17 cellular contexts compared by ENCODE assay signal in genomic region chr2:242056785-242057184, GRCh38.
"Had no signal": no experiment of that assay in that cellular context is flagged by ENCODE, and none has a peak within 500 bp of the region (broad histone marks: within the 10 kb centered on the region; RNA-seq: fewer than 3 reads in every experiment).

No MANE protein-coding gene starts in this region.

- H3K36me3 ChIP-seq: esophagus squamous epithelium, gastroesophageal sphincter, left ventricle myocardium inferior had no signal

- H3K9me3 ChIP-seq: esophagus squamous epithelium had no signal

- H3K4me3 ChIP-seq: esophagus squamous epithelium, gastroesophageal sphincter, left ventricle myocardium inferior, lung, smooth muscle cell had no signal

- H3K4me3 Mint-ChIP-seq: dendritic cell treated with granulocyte-macrophage colony-stimulating factor and Interleukin-4, amounts not matched to agents 40 ng/mL and 50 ng/mL, for 4 days; immature natural killer cell; nephron; type B pancreatic cell had no signal

- H3K9me3 Mint-ChIP-seq: dendritic cell treated with granulocyte-macrophage colony-stimulating factor and Interleukin-4, amounts not matched to agents 40 ng/mL and 50 ng/mL, for 4 days; type B pancreatic cell had no signal

- H3K4me1 Mint-ChIP-seq: immature natural killer cell, naive B cell, nephron had no signal

- DNase-seq: esophagus squamous epithelium; foreskin fibroblast; glutamatergic neuron; immature natural killer cell; kidney; left cardiac atrium; left ventricle myocardium inferior; mesenchymal stem cell; naive B cell; stimulated activated CD4-positive, alpha-beta T cell treated with anti-CD3 and anti-CD28 coated beads, Interleukin-2, amount 100 ng/mL, for 48 hours; stimulated activated naive CD4-positive, alpha-beta T cell treated with Interleukin-2 at 50 U/mL for 16 hours had no signal

- H3K27ac Mint-ChIP-seq: dendritic cell treated with granulocyte-macrophage colony-stimulating factor and Interleukin-4, amounts not matched to agents 40 ng/mL and 50 ng/mL, for 4 days; immature natural killer cell; nephron; type B pancreatic cell had no signal

- H3K36me3 Mint-ChIP-seq: naive B cell, type B pancreatic cell had no signal

- H3K4me1 ChIP-seq: esophagus squamous epithelium, gastroesophageal sphincter, left ventricle myocardium inferior had no signal

- ATAC-seq: gastroesophageal sphincter, left cardiac atrium had no signal
